ENCODE assay signal across 24 cellular contexts in genomic region chr10:86823565-86823964, GRCh38.
DNase-seq lines count a peak whose midpoint lies in the region; ATAC-seq, FAIRE-seq and TF ChIP-seq lines count a peak whose summit lies in the region.
"Had no signal": no experiment of that assay in that cellular context is flagged by ENCODE, and none has a peak within 500 bp of the region (broad histone marks: within the 10 kb centered on the region; RNA-seq: fewer than 3 reads in every experiment).

No MANE protein-coding gene starts in this region.

- no peak for ATAC-seq in GM21515 (IDR thresholded peaks at IDR 0.05; ENCODE audit: unreplicated experiment)
- ATAC-seq: HCT116 had no signal

- no peaks in the 10 kb centered on the region for H3K36me3 ChIP-seq in HUES48 (ENCODE audit: control insufficient read depth, insufficient read depth, low read length)

- H3K9me3 ChIP-seq in HUES48 (ENCODE audit: control insufficient read depth, insufficient read depth, low read length): no peaks in the 10 kb centered on the region

- no peaks in the 10 kb centered on the region for H3K27me3 ChIP-seq in HUES48 (ENCODE audit: control insufficient read depth, insufficient read depth, low read length)

- H3K4me1 Mint-ChIP-seq in brain: peaks cover 43% of the 10 kb centered on the region
- peaks cover 16% of the 10 kb centered on the region for H3K4me1 Mint-ChIP-seq in mesothelial cell of epicardium

- no peak overlapping the region for H3K9ac ChIP-seq in HUES48 (ENCODE audit: low read depth, low read length)
- H3K9ac ChIP-seq: GM23248, KMS-11 had no signal

- no peak for TF ChIP-seq CTCF in brain (conservative IDR thresholded peaks at IDR 0.05)
- no peak for TF ChIP-seq CTCF in mesothelial cell of epicardium (IDR thresholded peaks at IDR 0.05; ENCODE audit: unreplicated experiment)

- no peak for TF ChIP-seq POLR2A in GM12891 (IDR thresholded peaks at IDR 0.05; ENCODE audit: low read depth, low read length)

- H3K4me3 ChIP-seq in HUES48 (ENCODE audit: low read depth, low read length): no peak overlapping the region
- H3K4me3 ChIP-seq: GM23248 had no signal

- no peaks in the 10 kb centered on the region for H3K9me3 Mint-ChIP-seq in brain
- H3K9me3 Mint-ChIP-seq in mesothelial cell of epicardium: no peaks in the 10 kb centered on the region
- H3K9me3 Mint-ChIP-seq: CD4-positive, CD25-positive, alpha-beta regulatory T cell; IgD-negative memory B cell had no signal

- H3K36me3 Mint-ChIP-seq in brain (peaks cover 19% of the 10 kb centered on the region), mesothelial cell of epicardium (no peaks in the 10 kb centered on the region)
- H3K36me3 Mint-ChIP-seq: CD4-positive, CD25-positive, alpha-beta regulatory T cell had no signal

- H3K27ac ChIP-seq in HUES48 (ENCODE audit: low read depth, low read length): peak overlapping the region; percentile 62
- H3K27ac ChIP-seq: GM23248, KMS-11, RWPE1 had no signal

- H3K4me3 Mint-ChIP-seq in brain (no peak overlapping the region), mesothelial cell of epicardium (no peak overlapping the region)
- H3K4me3 Mint-ChIP-seq: CD4-positive, CD25-positive, alpha-beta regulatory T cell had no signal

- peaks cover 51% of the 10 kb centered on the region for H3K4me1 ChIP-seq in HUES48 (ENCODE audit: control insufficient read depth, insufficient read depth, low read length)

- H3K27me3 Mint-ChIP-seq in brain (no peaks in the 10 kb centered on the region), mesothelial cell of epicardium (ENCODE audit: low read depth) (no peaks in the 10 kb centered on the region)
- H3K27me3 Mint-ChIP-seq: CD4-positive, CD25-positive, alpha-beta regulatory T cell; IgD-negative memory B cell had no signal

- peak overlapping the region in 3 of 5 experiments; percentile 20 to 66 (median 59) for H3K27ac Mint-ChIP-seq in brain
- H3K27ac Mint-ChIP-seq in mesothelial cell of epicardium: peak overlapping the region; percentile 56
- H3K27ac Mint-ChIP-seq: CD4-positive, CD25-positive, alpha-beta regulatory T cell; IgD-negative memory B cell had no signal

- FAIRE-seq in GM12891 (lab: Jason Lieb, UNC): peak; percentile 69
- FAIRE-seq: GM18507, HTR-8/SVneo had no signal

- DNase-seq in GM12891 (ENCODE audit: insufficient read length, low spot score) (no peak), mesothelial cell of epicardium (ENCODE audit: low spot score in 2 of 2, unreplicated experiment in 2 of 2) (no peak), head of caudate nucleus (no peak), NCI-H1930 (lab: John Stamatoyannopoulos, UW) (no peak), HK-2 (ENCODE audit: unreplicated experiment) (no peak)
- DNase-seq: 8988T; CD4-positive, CD25-positive, alpha-beta regulatory T cell; DMS153; DND-41; GM23248; MM.1S; NCI-H2029 treated with DMSO at 0.1 percent for 48 hours; NCI-H2227 treated with DMSO at 0.1 percent for 48 hours; NCI-H526 treated with DMSO at 0.1 percent for 48 hours; SHP77 had no signal

- intact Hi-C loops in head of caudate nucleus (cut with DNase I): no loop called here

TF ChIP-seq in GM12891, 5 proteins besides CTCF, POLR2A, EP300 and RAD21:
- TF ChIP-seq SPI1 (IDR thresholded peaks at IDR 0.05; ENCODE audit: low read depth, low read length) (no peak), TAF1 (IDR thresholded peaks at IDR 0.05; ENCODE audit: low read depth, low read length) (no peak), POU2F2 (IDR thresholded peaks at IDR 0.05; ENCODE audit: low read depth, low read length) (no peak), POLR2AphosphoS5 (IDR thresholded peaks at IDR 0.05; ENCODE audit: low read depth, low read length) (no peak), PAX5 (IDR thresholded peaks at IDR 0.05; ENCODE audit: insufficient read depth, low read length, severe bottlenecking) (no peak)
